1 cellular context compared by ENCODE assay signal in the genomic region with DNA sequence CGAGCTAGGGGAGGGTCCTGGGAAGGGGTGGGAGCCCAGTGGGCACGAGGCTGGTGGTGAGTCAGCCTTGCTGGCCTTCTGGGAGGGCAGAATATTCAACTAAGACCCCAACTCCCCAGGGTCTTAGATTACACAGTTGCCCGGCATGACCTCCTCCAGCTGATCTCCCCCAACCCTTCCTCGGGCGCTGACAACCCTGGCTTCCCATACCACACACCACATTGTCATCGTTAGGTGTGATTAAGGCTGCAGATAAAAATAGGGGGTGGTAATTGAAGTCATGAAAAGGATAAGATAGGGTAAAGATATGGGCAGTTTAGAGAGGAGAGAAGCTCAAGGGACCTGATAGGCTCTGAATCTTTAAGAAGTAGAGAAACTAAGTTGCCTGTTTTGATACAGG.
TF ChIP-seq lines count a peak whose summit lies in the region.

No MANE protein-coding gene starts in this region.

TF ChIP-seq in HepG2, 621 proteins besides CTCF, POLR2A, EP300 and RAD21 (continued from another document):
- TF ChIP-seq ZMYM2 (CRISPR knock-in tag; IDR thresholded peaks at IDR 0.05): no peak
- TF ChIP-seq DPF2 (CRISPR knock-in tag; IDR thresholded peaks at IDR 0.05; ENCODE audit: borderline replicate concordance, low read depth): no peak
- TF ChIP-seq AHR (CRISPR knock-in tag; IDR thresholded peaks at IDR 0.05): no peak
- no peak for TF ChIP-seq ZNF180 (CRISPR knock-in tag; IDR thresholded peaks at IDR 0.05; ENCODE audit: borderline replicate concordance, low read depth)
- no peak for TF ChIP-seq KAT8 (CRISPR knock-in tag; IDR thresholded peaks at IDR 0.05)
- TF ChIP-seq ZFYVE20 (CRISPR knock-in tag; IDR thresholded peaks at IDR 0.05; ENCODE audit: borderline replicate concordance, low read depth): no peak
- no peak for TF ChIP-seq MYNN (CRISPR knock-in tag; IDR thresholded peaks at IDR 0.05; ENCODE audit: low read depth)
- TF ChIP-seq TP53 (CRISPR knock-in tag; conservative IDR thresholded peaks at IDR 0.05): no peak
